19 cellular contexts compared by ENCODE assay signal in the genomic region with DNA sequence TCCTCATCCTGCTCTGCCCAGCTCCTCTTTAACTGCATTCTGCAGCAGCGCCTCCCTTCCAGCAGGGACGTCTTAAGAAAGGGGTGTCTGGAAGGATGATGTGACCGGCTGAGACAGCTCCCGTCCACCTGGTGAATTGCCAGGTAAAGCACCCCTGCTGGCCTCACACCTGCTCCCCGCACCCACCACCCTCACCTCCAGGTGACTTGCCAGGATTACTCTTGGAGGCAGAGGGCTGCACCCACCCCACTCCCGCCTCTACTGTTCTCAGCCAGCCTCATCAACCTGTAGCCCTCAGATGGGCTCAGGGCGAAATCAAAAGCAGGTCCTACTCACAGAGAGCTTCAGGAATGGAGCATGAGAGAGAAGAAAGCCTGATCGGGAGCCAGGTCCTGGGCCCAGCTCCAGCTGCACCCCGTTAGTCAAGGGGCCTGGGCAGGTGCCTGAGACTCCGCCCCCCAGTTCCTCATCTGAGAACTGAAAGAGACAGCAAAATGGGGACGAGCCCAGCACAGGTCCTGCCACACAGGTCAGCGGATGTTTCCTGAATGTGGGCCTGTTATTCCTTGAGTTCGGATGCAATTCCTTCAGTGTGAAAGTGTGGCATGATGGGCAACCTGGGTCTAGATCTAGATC. TPM values are rescaled to one million over a fixed set of nuclear protein-coding genes. Genes with fewer than 3 reads are reported as not detected.
DNase-seq lines count a peak whose midpoint lies in the region; ATAC-seq and TF ChIP-seq lines count a peak whose summit lies in the region.
"Had no signal": no experiment of that assay in that cellular context is flagged by ENCODE, and none has a peak within 500 bp of the region (broad histone marks: within the 10 kb centered on the region; RNA-seq: fewer than 3 reads in every experiment).

No MANE protein-coding gene starts in this region.

- H3K9me3 ChIP-seq in left ventricle myocardium inferior (replicated peaks): peaks cover 4% of the 10 kb centered on the region
- H3K9me3 ChIP-seq in right cardiac atrium (ENCODE audit: control insufficient read depth, low read length): no peaks in the 10 kb centered on the region
- H3K9me3 ChIP-seq in upper lobe of right lung: peaks cover 1% of the 10 kb centered on the region
- H3K9me3 ChIP-seq: BE2C had no signal

- H3K9me3 Mint-ChIP-seq in chondrocyte (ENCODE audit: low read depth): peaks cover under 1% of the 10 kb centered on the region
- H3K9me3 Mint-ChIP-seq in activated T-helper 2 cell treated with anti-CD3 and anti-CD28 coated beads, Interferon-gamma antibody, Interleukin-2, Interleukin-4, amounts not matched to agents 10 μg/mL and 5 μg/mL and 100 μg/mL, durations not matched to agents 14 hours and 24 hours and 36 hours: peaks cover 1% of the 10 kb centered on the region

- H3K27me3 ChIP-seq in left ventricle myocardium inferior (ENCODE audit: low read depth): peaks cover under 1% of the 10 kb centered on the region
- H3K27me3 ChIP-seq in right cardiac atrium (ENCODE audit: control insufficient read depth, insufficient read depth): no peaks in the 10 kb centered on the region
- H3K27me3 ChIP-seq in upper lobe of right lung: peaks cover 9% of the 10 kb centered on the region
- H3K27me3 ChIP-seq: BE2C had no signal

- peaks cover 12% of the 10 kb centered on the region for H3K4me1 Mint-ChIP-seq in chondrocyte (ENCODE audit: low read depth)
- H3K4me1 Mint-ChIP-seq in activated T-helper 2 cell treated with anti-CD3 and anti-CD28 coated beads, Interferon-gamma antibody, Interleukin-2, Interleukin-4, amounts not matched to agents 10 μg/mL and 5 μg/mL and 100 μg/mL, durations not matched to agents 14 hours and 24 hours and 36 hours (ENCODE audit: low read depth): peaks cover 2% of the 10 kb centered on the region

- peaks cover 2% of the 10 kb centered on the region for H3K36me3 Mint-ChIP-seq in chondrocyte (ENCODE audit: low read depth)
- no peaks in the 10 kb centered on the region for H3K36me3 Mint-ChIP-seq in activated T-helper 2 cell treated with anti-CD3 and anti-CD28 coated beads, Interferon-gamma antibody, Interleukin-2, Interleukin-4, amounts not matched to agents 10 μg/mL and 5 μg/mL and 100 μg/mL, durations not matched to agents 14 hours and 24 hours and 36 hours (ENCODE audit: low read depth)
- H3K36me3 Mint-ChIP-seq: CD4-positive, alpha-beta memory T cell had no signal

- H3K27me3 Mint-ChIP-seq in chondrocyte (ENCODE audit: low read depth): peaks cover 5% of the 10 kb centered on the region
- H3K27me3 Mint-ChIP-seq in activated T-helper 2 cell treated with anti-CD3 and anti-CD28 coated beads, Interferon-gamma antibody, Interleukin-2, Interleukin-4, amounts not matched to agents 10 μg/mL and 5 μg/mL and 100 μg/mL, durations not matched to agents 14 hours and 24 hours and 36 hours (ENCODE audit: low read depth): peaks cover 16% of the 10 kb centered on the region

- H3K36me3 ChIP-seq in left ventricle myocardium inferior: no peaks in the 10 kb centered on the region
- H3K36me3 ChIP-seq in upper lobe of right lung: no peaks in the 10 kb centered on the region
- H3K36me3 ChIP-seq: BE2C had no signal

- no peak overlapping the region for H3K27ac Mint-ChIP-seq in chondrocyte (ENCODE audit: unreplicated experiment)
- no peak overlapping the region for H3K27ac Mint-ChIP-seq in activated T-helper 2 cell treated with anti-CD3 and anti-CD28 coated beads, Interferon-gamma antibody, Interleukin-2, Interleukin-4, amounts not matched to agents 10 μg/mL and 5 μg/mL and 100 μg/mL, durations not matched to agents 14 hours and 24 hours and 36 hours

- H3K4me3 Mint-ChIP-seq in chondrocyte (ENCODE audit: unreplicated experiment): no peak overlapping the region
- H3K4me3 Mint-ChIP-seq in activated T-helper 2 cell treated with anti-CD3 and anti-CD28 coated beads, Interferon-gamma antibody, Interleukin-2, Interleukin-4, amounts not matched to agents 10 μg/mL and 5 μg/mL and 100 μg/mL, durations not matched to agents 14 hours and 24 hours and 36 hours (ENCODE audit: low read depth): no peak overlapping the region
- H3K4me3 Mint-ChIP-seq: CD4-positive, alpha-beta memory T cell had no signal

- TF ChIP-seq CTCF in left ventricle myocardium inferior (IDR thresholded peaks at IDR 0.05; ENCODE audit: borderline replicate concordance) (no peak), chondrocyte (IDR thresholded peaks at IDR 0.05) (no peak), upper lobe of right lung (IDR thresholded peaks at IDR 0.05) (no peak)

- DNase-seq in left ventricle myocardium inferior (peak; percentile 12), right cardiac atrium (no peak), chondrocyte (ENCODE audit: low spot score) (peak; percentile 78), mesenteric fat pad (ENCODE audit: low spot score) (peak; percentile 76), upper lobe of right lung (peak; percentile 30), left lobe of liver (ENCODE audit: low spot score) (no peak)
- no peak for DNase-seq in activated T-helper 2 cell treated with anti-CD3 and anti-CD28 coated beads, Interferon-gamma antibody, Interleukin-2, Interleukin-4, amounts not matched to agents 10 μg/mL and 5 μg/mL and 100 μg/mL, durations not matched to agents 14 hours and 24 hours and 36 hours (ENCODE audit: low spot score)
- DNase-seq: BE2C, DMS79, HCEC 1CT, NCI-H1048, NCI-H1694 treated with DMSO at 0.1 percent for 48 hours, NCI-H446 treated with DMSO at 0.1 percent for 48 hours, SHP77 treated with DMSO at 0.1 percent for 48 hours had no signal

- no peak overlapping the region for H3K4me3 ChIP-seq in left ventricle myocardium inferior
- H3K4me3 ChIP-seq in right cardiac atrium (ENCODE audit: low read length): no peak overlapping the region
- H3K4me3 ChIP-seq in upper lobe of right lung: no peak overlapping the region
- H3K4me3 ChIP-seq: K562 had no signal

- ATAC-seq in right cardiac atrium: no peak
- ATAC-seq in upper lobe of right lung: no peak
- no peak for ATAC-seq in left lobe of liver
- ATAC-seq: K562, Panc1 had no signal

- WGBS in right cardiac atrium: 92% methylated on average over 13 of the region's 13 CpGs

- peak overlapping the region; percentile 90 for H3K27ac ChIP-seq in left ventricle myocardium inferior (replicated peaks)
- H3K27ac ChIP-seq in right cardiac atrium (ENCODE audit: low read length): no peak overlapping the region
- no peak overlapping the region for H3K27ac ChIP-seq in upper lobe of right lung

- intact Hi-C loops in left ventricle myocardium inferior (cut with micrococcal nuclease): no loop called here
- intact Hi-C loops in right cardiac atrium (cut with DNase I): loop anchor here (10.0 kb wide), 2 partner anchors 86 to 116 kb away; a partner anchor contains a TSS
- intact Hi-C loops in upper lobe of right lung (cut with DNase I): loop anchor here (10.0 kb wide), 1 partner anchor 86 kb away; no protein-coding TSS in a partner anchor
- intact Hi-C loops in activated T-helper 2 cell treated with anti-CD3 and anti-CD28 coated beads, Interferon-gamma antibody, Interleukin-2, Interleukin-4, amounts not matched to agents 10 μg/mL and 5 μg/mL and 100 μg/mL, durations not matched to agents 14 hours and 24 hours and 36 hours (cut with micrococcal nuclease): no loop called here

- H3K4me1 ChIP-seq in left ventricle myocardium inferior (peaks cover 59% of the 10 kb centered on the region), right cardiac atrium (ENCODE audit: control insufficient read depth, insufficient read depth, low read length) (peaks cover 5% of the 10 kb centered on the region), upper lobe of right lung (no peaks in the 10 kb centered on the region)
- H3K4me1 ChIP-seq: BE2C had no signal

RNA-seq across cellular contexts. Expression of a gene that starts 5.6 kb away (rescaled TPM):
- total RNA-seq in left ventricle myocardium inferior: 2.9 TPM
- under 1 TPM; 0.11 to 0.91 (median 0.66) TPM for total RNA-seq in right cardiac atrium
- 2.2 TPM for polyA plus RNA-seq in right cardiac atrium
- 0.07 TPM in 1 of 3 replicates, not detected in the others for total RNA-seq in chondrocyte
- total RNA-seq in mesenteric fat pad: 1.2 TPM
- total RNA-seq in upper lobe of right lung: 0.14 TPM
- total RNA-seq in activated T-helper 2 cell treated with anti-CD3 and anti-CD28 coated beads, Interferon-gamma antibody, Interleukin-2, Interleukin-4, amounts not matched to agents 10 μg/mL and 5 μg/mL and 100 μg/mL, durations not matched to agents 14 hours and 24 hours and 36 hours: 0.09 and 0.21 TPM in 2 replicates
- 11.4 TPM for total RNA-seq in left lobe of liver
- total RNA-seq: CD4-positive, alpha-beta memory T cell; G401; K562 had no signal
- polyA plus RNA-seq: AG04450; CD4-positive, alpha-beta memory T cell; K562 had no signal

RNA-seq across cellular contexts. Expression of a gene that starts 27.6 kb away (rescaled TPM):
- total RNA-seq in left ventricle myocardium inferior (not detected), right cardiac atrium (not detected), chondrocyte (not detected in 3 replicates), mesenteric fat pad (not detected), upper lobe of right lung (not detected), left lobe of liver (not detected)
- not detected for polyA plus RNA-seq in right cardiac atrium
- 1.3 and 1.5 TPM in 2 replicates for total RNA-seq in activated T-helper 2 cell treated with anti-CD3 and anti-CD28 coated beads, Interferon-gamma antibody, Interleukin-2, Interleukin-4, amounts not matched to agents 10 μg/mL and 5 μg/mL and 100 μg/mL, durations not matched to agents 14 hours and 24 hours and 36 hours
- total RNA-seq: K562 had no signal
- polyA plus RNA-seq: AG04450, K562 had no signal

RNA-seq across cellular contexts. Expression of a gene that starts 34.5 kb away (rescaled TPM):
- total RNA-seq in left ventricle myocardium inferior (0.82 TPM), right cardiac atrium (1 to 10 TPM; 1.2 to 2.6 (median 1.4) TPM), chondrocyte (0.31 to 1.3 TPM (median 1.1 TPM) in 3 replicates), mesenteric fat pad (6.1 TPM), upper lobe of right lung (4.4 TPM), left lobe of liver (0.98 TPM)
- polyA plus RNA-seq in right cardiac atrium: 2.2 TPM
- 238 and 260 TPM in 2 replicates for total RNA-seq in activated T-helper 2 cell treated with anti-CD3 and anti-CD28 coated beads, Interferon-gamma antibody, Interleukin-2, Interleukin-4, amounts not matched to agents 10 μg/mL and 5 μg/mL and 100 μg/mL, durations not matched to agents 14 hours and 24 hours and 36 hours

Comparison
In these comparisons a context has a peak if more than half of its experiments do, and no peak if none do; other contexts are left out.
1. DNase-seq: peak in left ventricle myocardium inferior (single experiment), chondrocyte (single experiment), mesenteric fat pad (single experiment) and upper lobe of right lung (single experiment); none in right cardiac atrium (0 of 3), activated T-helper 2 cell treated with anti-CD3 and anti-CD28 coated beads, Interferon-gamma antibody, Interleukin-2, Interleukin-4, amounts not matched to agents 10 μg/mL and 5 μg/mL and 100 μg/mL, durations not matched to agents 14 hours and 24 hours and 36 hours (single experiment) and left lobe of liver (single experiment).
2. intact Hi-C loops: an anchor here in right cardiac atrium (10.0 kb wide) and upper lobe of right lung (10.0 kb wide); none called in left ventricle myocardium inferior and activated T-helper 2 cell treated with anti-CD3 and anti-CD28 coated beads, Interferon-gamma antibody, Interleukin-2, Interleukin-4, amounts not matched to agents 10 μg/mL and 5 μg/mL and 100 μg/mL, durations not matched to agents 14 hours and 24 hours and 36 hours.
3. RNA of a gene that starts 34.5 kb away (total RNA-seq): 238 to 260 TPM in activated T-helper 2 cell treated with anti-CD3 and anti-CD28 coated beads, Interferon-gamma antibody, Interleukin-2, Interleukin-4, amounts not matched to agents 10 μg/mL and 5 μg/mL and 100 μg/mL, durations not matched to agents 14 hours and 24 hours and 36 hours; 6.1 TPM in mesenteric fat pad (single experiment), 4.4 TPM in upper lobe of right lung (single experiment), 1.2 to 2.6 TPM in right cardiac atrium, 0.31 to 1.3 TPM in chondrocyte, 0.98 TPM in left lobe of liver (single experiment) and 0.82 TPM in left ventricle myocardium inferior (single experiment); every median in the first group is over 10 times any median in the second.